In the genomic region with DNA sequence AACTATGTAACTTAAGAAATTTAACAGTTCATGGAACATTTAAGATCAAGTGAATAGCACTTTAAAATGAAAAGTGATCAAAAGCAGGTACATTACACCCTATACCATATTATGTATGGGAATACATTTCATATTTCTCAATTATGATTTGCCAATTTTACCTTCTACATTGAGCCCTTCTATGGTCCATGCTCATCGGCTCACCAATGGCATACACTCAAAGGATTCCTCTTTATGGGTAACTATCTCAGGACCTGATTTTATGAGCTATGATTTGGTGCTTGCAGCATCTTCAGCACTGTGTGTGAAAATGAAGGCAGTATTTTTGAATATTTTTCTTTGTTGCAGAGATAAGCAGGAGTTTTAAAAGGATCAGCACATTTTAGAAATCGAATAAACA, we compare ENCODE assay signal across 26 cellular contexts.
"Had no signal": no experiment of that assay in that cellular context is flagged by ENCODE, and none has a peak within 500 bp of the region (broad histone marks: within the 10 kb centered on the region; RNA-seq: fewer than 3 reads in every experiment).

No MANE protein-coding gene starts in this region.

- H3K27me3 Mint-ChIP-seq: activated CD4-positive, alpha-beta memory T cell treated with anti-CD3 and anti-CD28 coated beads, Interleukin-2, amount 10 ng/mL, durations not matched to agents 7 days and 5 days; activated CD4-positive, alpha-beta T cell treated with anti-CD3 and anti-CD28 coated beads, Interleukin-2, amount 10 ng/mL, durations not matched to agents 7 days and 5 days; activated CD8-positive, alpha-beta memory T cell treated with anti-CD3 and anti-CD28 coated beads, Interleukin-2, amount 10 ng/mL, durations not matched to agents 7 days and 5 days; activated naive CD8-positive, alpha-beta T cell treated with anti-CD3 and anti-CD28 coated beads for 36 hours; brain had no signal

- H3K9me3 Mint-ChIP-seq: activated CD4-positive, alpha-beta memory T cell treated with anti-CD3 and anti-CD28 coated beads, Interleukin-2, amount 10 ng/mL, durations not matched to agents 7 days and 5 days; activated CD4-positive, alpha-beta T cell treated with anti-CD3 and anti-CD28 coated beads, Interleukin-2, amount 10 ng/mL, durations not matched to agents 7 days and 5 days; activated T-helper 2 cell treated with anti-CD3 and anti-CD28 coated beads, Interferon-gamma antibody, Interleukin-2, Interleukin-4, amounts not matched to agents 10 μg/mL and 5 μg/mL and 100 μg/mL, durations not matched to agents 14 hours and 24 hours and 36 hours; brain; endodermal cell; nephron progenitor cell had no signal

- H3K4me3 ChIP-seq: ascending aorta, left ventricle myocardium inferior, mucosa of descending colon, ovary, prostate gland, SK-N-MC, suprapubic skin, tibial nerve had no signal

- ATAC-seq: activated CD4-positive, CD25-positive, alpha-beta regulatory T cell treated with anti-CD3 and anti-CD28 coated beads, Interleukin-2, amount 50 U/mL, for 24 hours; activated CD8-positive, alpha-beta memory T cell treated with anti-CD3 and anti-CD28 coated beads, Interleukin-2, amount 10 ng/mL, durations not matched to agents 7 days and 5 days; esophagus mucosa; mucosa of descending colon had no signal

- H3K36me3 ChIP-seq: ovary, prostate gland had no signal

- H3K27ac Mint-ChIP-seq: activated CD4-positive, alpha-beta memory T cell treated with anti-CD3 and anti-CD28 coated beads, Interleukin-2, amount 10 ng/mL, durations not matched to agents 7 days and 5 days; activated CD4-positive, alpha-beta T cell treated with anti-CD3 and anti-CD28 coated beads, Interleukin-2, amount 10 ng/mL, durations not matched to agents 7 days and 5 days; activated CD8-positive, alpha-beta memory T cell treated with anti-CD3 and anti-CD28 coated beads, Interleukin-2, amount 10 ng/mL, durations not matched to agents 7 days and 5 days; activated naive CD8-positive, alpha-beta T cell treated with anti-CD3 and anti-CD28 coated beads for 36 hours; activated T-helper 2 cell treated with anti-CD3 and anti-CD28 coated beads, Interferon-gamma antibody, Interleukin-2, Interleukin-4, amounts not matched to agents 10 μg/mL and 5 μg/mL and 100 μg/mL, durations not matched to agents 14 hours and 24 hours and 36 hours; endodermal cell; nephron progenitor cell had no signal

- H3K27ac ChIP-seq: ascending aorta, left ventricle myocardium inferior, ovary, prostate gland, SK-N-MC, suprapubic skin, tibial nerve, WERI-Rb-1 had no signal

- H3K9me3 ChIP-seq: ascending aorta, left ventricle myocardium inferior, mucosa of descending colon, ovary, prostate gland, suprapubic skin, tibial nerve had no signal

- H3K4me3 Mint-ChIP-seq: activated CD4-positive, alpha-beta memory T cell treated with anti-CD3 and anti-CD28 coated beads, Interleukin-2, amount 10 ng/mL, durations not matched to agents 7 days and 5 days; activated CD4-positive, alpha-beta T cell treated with anti-CD3 and anti-CD28 coated beads, Interleukin-2, amount 10 ng/mL, durations not matched to agents 7 days and 5 days; activated CD8-positive, alpha-beta memory T cell treated with anti-CD3 and anti-CD28 coated beads, Interleukin-2, amount 10 ng/mL, durations not matched to agents 7 days and 5 days; activated naive CD8-positive, alpha-beta T cell treated with anti-CD3 and anti-CD28 coated beads for 36 hours; brain; endodermal cell; nephron progenitor cell had no signal

- DNase-seq: activated CD4-positive, alpha-beta memory T cell treated with anti-CD3 and anti-CD28 coated beads, Interleukin-2, amount 10 ng/mL, durations not matched to agents 7 days and 5 days; activated CD4-positive, alpha-beta T cell treated with anti-CD3 and anti-CD28 coated beads, Interleukin-2, amount 10 ng/mL, durations not matched to agents 7 days and 5 days; activated CD8-positive, alpha-beta memory T cell treated with anti-CD3 and anti-CD28 coated beads, Interleukin-2, amount 10 ng/mL, durations not matched to agents 7 days and 5 days; activated naive CD8-positive, alpha-beta T cell treated with anti-CD3 and anti-CD28 coated beads for 36 hours; activated T-cell treated with anti-CD3 and anti-CD28 coated beads, Interleukin-2, amount 50 U/mL, for 48 hours; caudate nucleus; endodermal cell; foreskin fibroblast; left ventricle myocardium inferior; mucosa of descending colon; nephron progenitor cell; ovary; stimulated activated CD4-positive, alpha-beta T cell treated with anti-CD3 and anti-CD28 coated beads, Interleukin-15, amount 100 ng/mL, for 24 hours; stimulated activated CD4-positive, alpha-beta T cell treated with anti-CD3 and anti-CD28 coated beads, Interleukin-2, amount 100 ng/mL, for 24 hours; stimulated activated naive CD4-positive, alpha-beta T cell; T1000; WERI-Rb-1 had no signal

- H3K4me1 ChIP-seq: prostate gland had no signal

- H3K27me3 ChIP-seq: ascending aorta, ovary, suprapubic skin, tibial nerve had no signal

- H3K4me1 Mint-ChIP-seq: endodermal cell had no signal
